ENCODE assay signal across 1 cellular context in the genomic region with DNA sequence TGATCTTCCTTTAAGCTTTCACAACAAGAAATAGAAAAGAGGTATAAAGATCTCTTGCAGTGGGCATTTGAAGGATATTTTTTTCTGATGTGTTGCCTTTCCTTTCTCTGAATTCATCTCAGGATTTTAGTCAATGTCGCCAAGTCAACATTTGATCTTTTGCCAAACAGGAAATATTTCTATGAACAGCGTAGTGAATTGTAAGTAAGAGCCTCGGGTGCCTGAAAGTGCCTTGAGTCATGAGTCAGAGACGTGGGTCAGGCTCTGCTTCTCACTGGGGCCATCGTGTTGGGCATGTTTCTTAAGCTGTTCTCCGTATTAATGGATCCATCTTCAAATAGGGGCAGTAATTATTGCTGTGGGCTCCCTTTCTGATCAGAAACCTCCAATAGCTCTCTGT.
TF ChIP-seq lines count a peak whose summit lies in the region.

No MANE protein-coding gene starts in this region.

TF ChIP-seq in SK-N-SH, 30 proteins besides CTCF, POLR2A, EP300 and RAD21 (continued from another document):
- no peak for TF ChIP-seq PBX3 (IDR thresholded peaks at IDR 0.05)
- no peak for TF ChIP-seq TAF1 (IDR thresholded peaks at IDR 0.05; ENCODE audit: borderline replicate concordance, low read depth, low read length)
- no peak for TF ChIP-seq TEAD4 (IDR thresholded peaks at IDR 0.05; ENCODE audit: borderline replicate concordance, insufficient read depth)
- TF ChIP-seq MEF2A (IDR thresholded peaks at IDR 0.05; ENCODE audit: borderline replicate concordance, low read depth), result no peak
- TF ChIP-seq NFIC (IDR thresholded peaks at IDR 0.05; ENCODE audit: borderline replicate concordance), result no peak
- no peak for TF ChIP-seq REST (IDR thresholded peaks at IDR 0.05; ENCODE audit: low read depth, low read length)
- no peak for TF ChIP-seq ZBTB33 (IDR thresholded peaks at IDR 0.05; ENCODE audit: borderline replicate concordance, low read depth)
- TF ChIP-seq GABPA (IDR thresholded peaks at IDR 0.05; ENCODE audit: low read depth), result no peak
TF ChIP-seq in SK-N-SH: peak in this region for 0.
